ENCODE assay signal across 26 cellular contexts in genomic region chr2:81073412-81073811, GRCh38.
DNase-seq lines count a peak whose midpoint lies in the region; ATAC-seq, FAIRE-seq and TF ChIP-seq lines count a peak whose summit lies in the region.
"Had no signal": no experiment of that assay in that cellular context is flagged by ENCODE, and none has a peak within 500 bp of the region (broad histone marks: within the 10 kb centered on the region; RNA-seq: fewer than 3 reads in every experiment).

No MANE protein-coding gene starts in this region.

- no peak for ATAC-seq in HepG2
- ATAC-seq in right lobe of liver: no peak
- ATAC-seq in GM19452 (IDR thresholded peaks at IDR 0.05; ENCODE audit: unreplicated experiment): no peak
- ATAC-seq in stimulated activated naive CD8-positive, alpha-beta T cell treated with anti-CD3 and anti-CD28 coated beads, Interleukin-15, amount 100 ng/mL, for 72 hours: no peak
- ATAC-seq: GM12878 had no signal

- no peak overlapping the region for H2BK120ac ChIP-seq in mesenchymal stem cell (ENCODE audit: low read depth, low read length)

- no peaks in the 10 kb centered on the region for H4K20me1 ChIP-seq in HepG2 (ENCODE audit: insufficient read depth, low read length)
- H4K20me1 ChIP-seq in Karpas-422 (ENCODE audit: insufficient read depth, low read depth, low read length): no peaks in the 10 kb centered on the region
- H4K20me1 ChIP-seq: BLaER1 had no signal

- H3K9me3 Mint-ChIP-seq in stimulated activated naive CD8-positive, alpha-beta T cell treated with anti-CD3 and anti-CD28 coated beads, Interleukin-15, amount 100 ng/mL, for 72 hours: peaks cover 8 to 13% of the 10 kb centered on the region in 2 donors

- TF ChIP-seq EP300 in HepG2 (IDR thresholded peaks at IDR 0.05; ENCODE audit: low read depth in 2 of 2, low read length in 2 of 2) (no peak), HepG2 (CRISPR knock-in tag; IDR thresholded peaks at IDR 0.05; ENCODE audit: borderline replicate concordance) (no peak)

- no peak for FAIRE-seq in HepG2 (lab: Jason Lieb, UNC)
- FAIRE-seq: GM12878, GM12892, GM18507 had no signal

- in situ Hi-C loops in HepG2 (cut with HindIII; ENCODE audit: extremely low pct_ligation_motif_present, low pct_unique_long_range_greater_than_20kb): no loop called here

- intact Hi-C loops in HepG2 (cut with micrococcal nuclease; ENCODE audit: unreplicated experiment): loop anchor here (1.0 kb wide), 1 partner anchor 17 kb away; no protein-coding TSS in a partner anchor
- intact Hi-C loops in right lobe of liver (cut with DNase I): no loop called here

- no peak overlapping the region for H3K4me3 Mint-ChIP-seq in stimulated activated naive CD8-positive, alpha-beta T cell treated with anti-CD3 and anti-CD28 coated beads, Interleukin-15, amount 100 ng/mL, for 72 hours
- H3K4me3 Mint-ChIP-seq: CD14-positive monocyte; CD4-positive, alpha-beta memory T cell; CD4-positive, CD25-positive, alpha-beta regulatory T cell; CD8-positive, alpha-beta memory T cell had no signal

- H4K91ac ChIP-seq in mesenchymal stem cell (ENCODE audit: low read length): no peak overlapping the region

- H3K14ac ChIP-seq in mesenchymal stem cell (ENCODE audit: low read length in 2 of 2): no peak overlapping the region

- DNase-seq in HepG2 (ENCODE audit: low spot score): no peak
- no peak for DNase-seq in right lobe of liver
- DNase-seq in Karpas-422: no peak
- DNase-seq in mesenchymal stem cell: no peak
- no peak for DNase-seq in stimulated activated naive CD8-positive, alpha-beta T cell treated with anti-CD3 and anti-CD28 coated beads, Interleukin-15, amount 100 ng/mL, for 72 hours
- DNase-seq: ACHN; BE2C; C1 segment of cervical spinal cord; CD4-positive, alpha-beta memory T cell; CD4-positive, CD25-positive, alpha-beta regulatory T cell; CD8-positive, alpha-beta memory T cell; COR-L47; DMS 273 treated with DMSO at 0.1 percent for 48 hours; DMS153; DMS53; DMS79; DND-41; EL; GDM1 had no signal

- H2BK12ac ChIP-seq in mesenchymal stem cell (ENCODE audit: low read length in 2 of 2): no peak overlapping the region

- BruUV-seq in HepG2 (replicated peaks; lab: Mats Ljungman, UMichigan): no TSS peak

- no peak overlapping the region for H2AFZ ChIP-seq in HepG2 (ENCODE audit: low read length)
- no peak overlapping the region for H2AFZ ChIP-seq in Karpas-422 (ENCODE audit: low read length)
- H2AFZ ChIP-seq in mesenchymal stem cell (ENCODE audit: low read depth, low read length): no peak overlapping the region

- POLR2A ChIA-PET in HepG2 (lab: Yijun Ruan, JAX): no interaction called here

- TF ChIP-seq CTCF in HepG2 (CRISPR knock-in tag; IDR thresholded peaks at IDR 0.05) (no peak), right lobe of liver (IDR thresholded peaks at IDR 0.05) (no peak)

- H3K79me1 ChIP-seq in mesenchymal stem cell (replicated peaks; ENCODE audit: low read length, poor library complexity, severe bottlenecking): no peaks in the 10 kb centered on the region

- H3K18ac ChIP-seq in mesenchymal stem cell (ENCODE audit: low read depth in 1 of 2, low read length in 2 of 2): no peak overlapping the region

- H3K9me2 ChIP-seq in Karpas-422 (replicated peaks; ENCODE audit: insufficient read depth, low read length): no peaks in the 10 kb centered on the region

- no peak overlapping the region for H3K4ac ChIP-seq in mesenchymal stem cell (ENCODE audit: low read depth in 1 of 2, low read length in 2 of 2)

- H3K27me3 Mint-ChIP-seq in stimulated activated naive CD8-positive, alpha-beta T cell treated with anti-CD3 and anti-CD28 coated beads, Interleukin-15, amount 100 ng/mL, for 72 hours: no peaks in the 10 kb centered on the region
- H3K27me3 Mint-ChIP-seq: CD4-positive, alpha-beta memory T cell; CD4-positive, CD25-positive, alpha-beta regulatory T cell; CD8-positive, alpha-beta memory T cell had no signal

- H3K27me3 ChIP-seq in HepG2 (ENCODE audit: control insufficient read depth in 1 of 2, insufficient read depth in 2 of 2, low read length in 2 of 2): no peaks in the 10 kb centered on the region
- H3K27me3 ChIP-seq in right lobe of liver: no peaks in the 10 kb centered on the region
- H3K27me3 ChIP-seq in Karpas-422 (ENCODE audit: low read length): no peaks in the 10 kb centered on the region
- H3K27me3 ChIP-seq in mesenchymal stem cell (ENCODE audit: control insufficient read depth in 1 of 2, insufficient read depth in 1 of 2, low read length in 2 of 2): no peaks in the 10 kb centered on the region
- H3K27me3 ChIP-seq: BE2C, BLaER1 had no signal

- WGBS in HepG2 (ENCODE audit: low lambda C conversion rate): 0% methylated on average over 1 of the region's 1 CpG
- WGBS in right lobe of liver (ENCODE audit: insufficient coverage, low coverage, low lambda C conversion rate, missing lambda C conversion rate): 18% methylated on average over 1 of the region's 1 CpG
- WGBS in mesenchymal stem cell: no CpG with 5 or more reads among the region's 1 CpG

- H3K27ac ChIP-seq in HepG2 (ENCODE audit: extremely low read length, insufficient read depth, low read length) (no peak overlapping the region), right lobe of liver (no peak overlapping the region), Karpas-422 (ENCODE audit: low read length) (no peak overlapping the region), mesenchymal stem cell (ENCODE audit: low read length, poor library complexity, severe bottlenecking) (no peak overlapping the region)
- H3K27ac ChIP-seq: 22Rv1, BLaER1 had no signal

- no peak overlapping the region for H2BK15ac ChIP-seq in mesenchymal stem cell (ENCODE audit: low read depth, poor library complexity, severe bottlenecking)

- CTCF ChIA-PET in HepG2 (lab: Yijun Ruan, JAX; ENCODE audit: low intra/inter-chr PET ratio, low total read pairs): no interaction called here

- peak overlapping the region; percentile 8 for H2BK5ac ChIP-seq in mesenchymal stem cell (ENCODE audit: low read depth, low read length, poor library complexity, severe bottlenecking)

- H4K8ac ChIP-seq in mesenchymal stem cell (ENCODE audit: low read length): no peak overlapping the region

- H3K23ac ChIP-seq in mesenchymal stem cell (ENCODE audit: low read length in 2 of 2): no peak overlapping the region

- no peak overlapping the region for H2AK5ac ChIP-seq in mesenchymal stem cell (ENCODE audit: low read length, severe bottlenecking)

- H3K4me3 ChIP-seq in HepG2 (replicated peaks in 1 of 3; ENCODE audit: insufficient read depth in 1 of 3, low read depth in 2 of 3, low read length in 3 of 3) (no peak overlapping the region), right lobe of liver (no peak overlapping the region), Karpas-422 (ENCODE audit: low read length) (peak overlapping the region; percentile 13; the same call in 1 of the 2 replicates), mesenchymal stem cell (ENCODE audit: insufficient read depth in 1 of 2, low read depth in 1 of 2, low read length in 2 of 2) (no peak overlapping the region)
- H3K4me3 ChIP-seq: BLaER1, GM12878 had no signal

- no peak for TF ChIP-seq RAD21 in HepG2 (CRISPR knock-in tag; IDR thresholded peaks at IDR 0.05)

- H3K4me2 ChIP-seq in HepG2 (ENCODE audit: low read depth, low read length) (no peak overlapping the region), Karpas-422 (ENCODE audit: low read depth, low read length, poor library complexity, severe bottlenecking) (no peak overlapping the region), mesenchymal stem cell (ENCODE audit: low read length, poor library complexity, severe bottlenecking) (no peak overlapping the region)
- H3K4me2 ChIP-seq: BLaER1 had no signal

- no peaks in the 10 kb centered on the region for H3K36me3 ChIP-seq in HepG2 (replicated peaks in 1 of 2; ENCODE audit: control insufficient read depth in 1 of 2, insufficient read depth in 2 of 2, low read length in 2 of 2)
- no peaks in the 10 kb centered on the region for H3K36me3 ChIP-seq in right lobe of liver
- H3K36me3 ChIP-seq in Karpas-422 (ENCODE audit: insufficient read depth, low read length): no peaks in the 10 kb centered on the region
- no peaks in the 10 kb centered on the region for H3K36me3 ChIP-seq in mesenchymal stem cell (ENCODE audit: control insufficient read depth in 1 of 2, insufficient read depth in 2 of 2, low read depth in 1 of 2, low read length in 2 of 2)
- H3K36me3 ChIP-seq: BE2C, BLaER1 had no signal

- peaks cover 64% of the 10 kb centered on the region for H3K9me3 ChIP-seq in HepG2 (ENCODE audit: low read length)
- no peaks in the 10 kb centered on the region for H3K9me3 ChIP-seq in right lobe of liver
- peaks cover 56% of the 10 kb centered on the region for H3K9me3 ChIP-seq in Karpas-422 (ENCODE audit: low read length)
- H3K9me3 ChIP-seq in mesenchymal stem cell (ENCODE audit: control insufficient read depth, low read length): peaks cover 4% of the 10 kb centered on the region
- H3K9me3 ChIP-seq: BE2C, BLaER1 had no signal

- H3K27ac Mint-ChIP-seq in stimulated activated naive CD8-positive, alpha-beta T cell treated with anti-CD3 and anti-CD28 coated beads, Interleukin-15, amount 100 ng/mL, for 72 hours: no peak overlapping the region
- H3K27ac Mint-ChIP-seq: CD14-positive monocyte; CD4-positive, alpha-beta memory T cell; CD4-positive, CD25-positive, alpha-beta regulatory T cell; CD8-positive, alpha-beta memory T cell had no signal

- H3K79me2 ChIP-seq in HepG2 (ENCODE audit: insufficient read depth, low read length) (no peaks in the 10 kb centered on the region), Karpas-422 (ENCODE audit: low read length) (no peaks in the 10 kb centered on the region)

- H3K4me1 Mint-ChIP-seq in stimulated activated naive CD8-positive, alpha-beta T cell treated with anti-CD3 and anti-CD28 coated beads, Interleukin-15, amount 100 ng/mL, for 72 hours: no peaks in the 10 kb centered on the region
- H3K4me1 Mint-ChIP-seq: CD14-positive monocyte; CD4-positive, alpha-beta memory T cell; CD4-positive, CD25-positive, alpha-beta regulatory T cell; CD8-positive, alpha-beta memory T cell had no signal

- H3K4me1 ChIP-seq in HepG2 (ENCODE audit: insufficient read depth, low read length) (no peaks in the 10 kb centered on the region), right lobe of liver (no peaks in the 10 kb centered on the region), Karpas-422 (ENCODE audit: low read length) (no peaks in the 10 kb centered on the region), mesenchymal stem cell (ENCODE audit: control insufficient read depth, insufficient read depth, low read depth, low read length) (no peaks in the 10 kb centered on the region)
- H3K4me1 ChIP-seq: BE2C, BLaER1 had no signal

- H3K9ac ChIP-seq in HepG2 (ENCODE audit: insufficient read depth, low read depth, low read length) (no peak overlapping the region), Karpas-422 (ENCODE audit: low read length) (no peak overlapping the region), mesenchymal stem cell (ENCODE audit: low read length) (no peak overlapping the region)
- H3K9ac ChIP-seq: BLaER1 had no signal

- no peak for TF ChIP-seq POLR2A in HepG2 (IDR thresholded peaks at IDR 0.05; ENCODE audit: insufficient read depth in 1 of 2, low read depth in 2 of 2, low read length in 2 of 2)
- no peak for TF ChIP-seq POLR2A in right lobe of liver (IDR thresholded peaks at IDR 0.05)
